Comparison of ENCODE assay signal across 1 cellular context in genomic region chr4:73069338-73070071, GRCh38.
A peak's percentile ranks its signal among the peaks of the same experiment; 100 is the strongest.
TF ChIP-seq lines count a peak whose summit lies in the region.

TSS of gene COX18 (minus strand) at chr4:73069716. CDS start at chr4:73069649, 67 bp downstream.

TF ChIP-seq in HepG2, 621 proteins besides CTCF, POLR2A, EP300 and RAD21 (continued from another document and continues in another):
- peak; percentile 58; the same call in 1 of the 2 replicates for TF ChIP-seq JUN (CRISPR knock-in tag; IDR thresholded peaks at IDR 0.05)
- peak; percentile 95 for TF ChIP-seq SRY (CRISPR knock-in tag; IDR thresholded peaks at IDR 0.05)
- peak; percentile 39 for TF ChIP-seq KLF12 (CRISPR knock-in tag; IDR thresholded peaks at IDR 0.05; ENCODE audit: borderline replicate concordance)
- peak; percentile 88 for TF ChIP-seq PRDM15 (CRISPR knock-in tag; IDR thresholded peaks at IDR 0.05)
- no peak for TF ChIP-seq ZBTB34 (CRISPR knock-in tag; IDR thresholded peaks at IDR 0.05)
- peak; percentile 21; the same call in 1 of the 2 replicates for TF ChIP-seq SSRP1 (CRISPR knock-in tag; IDR thresholded peaks at IDR 0.05)
- peak; percentile 93; the same call in 1 of the 2 replicates for TF ChIP-seq ZNF878 (CRISPR knock-in tag; IDR thresholded peaks at IDR 0.05)
- TF ChIP-seq STAT5B (CRISPR knock-in tag; IDR thresholded peaks at IDR 0.05), result no peak
- TF ChIP-seq TMF1 (CRISPR knock-in tag; IDR thresholded peaks at IDR 0.05; ENCODE audit: low read depth), result peak; percentile 86; the same call in 1 of the 2 replicates
- peak; percentile 98 for TF ChIP-seq ZNF670 (CRISPR knock-in tag; IDR thresholded peaks at IDR 0.05; ENCODE audit: borderline replicate concordance)
- peak; percentile 87; the same call in 1 of the 2 replicates for TF ChIP-seq ZNF280B (CRISPR knock-in tag; IDR thresholded peaks at IDR 0.05; ENCODE audit: borderline replicate concordance)
- peak; percentile 83; the same call in 1 of the 3 replicates for TF ChIP-seq MXI1 (IDR thresholded peaks at IDR 0.05; ENCODE audit: borderline replicate concordance, low read depth, low read length)
- TF ChIP-seq NR2F6 (IDR thresholded peaks at IDR 0.05), result 0 out of 2 replicates have a peak, but pooled peaks have one; percentile 20
- TF ChIP-seq NR2F6 (CRISPR knock-in tag; IDR thresholded peaks at IDR 0.05), result peak; percentile 68
- TF ChIP-seq TBX2 (CRISPR knock-in tag; IDR thresholded peaks at IDR 0.05; ENCODE audit: borderline replicate concordance), result peak; percentile 93
- peak; percentile 80; the same call in 1 of the 2 replicates for TF ChIP-seq ZNF547 (CRISPR knock-in tag; IDR thresholded peaks at IDR 0.05)
- peak; percentile 95 for TF ChIP-seq ZBTB42 (CRISPR knock-in tag; IDR thresholded peaks at IDR 0.05)
- peak; percentile 67 for TF ChIP-seq ZBTB3 (CRISPR knock-in tag; IDR thresholded peaks at IDR 0.05; ENCODE audit: borderline replicate concordance, low read depth)
- peak; percentile 92 for TF ChIP-seq DMAP1 (CRISPR knock-in tag; IDR thresholded peaks at IDR 0.05)
- TF ChIP-seq FOXC1 (CRISPR knock-in tag; IDR thresholded peaks at IDR 0.05; ENCODE audit: borderline replicate concordance), result peak; percentile 88
- TF ChIP-seq CENPT (CRISPR knock-in tag; IDR thresholded peaks at IDR 0.05; ENCODE audit: low read depth), result peak; percentile 37; the same call in 1 of the 2 replicates
- no peak for TF ChIP-seq ZNF101 (CRISPR knock-in tag; IDR thresholded peaks at IDR 0.05; ENCODE audit: borderline replicate concordance, low read depth)
- no peak for TF ChIP-seq NFIC (IDR thresholded peaks at IDR 0.05; ENCODE audit: low read length)
- TF ChIP-seq TFDP1 (CRISPR knock-in tag; IDR thresholded peaks at IDR 0.05; ENCODE audit: borderline replicate concordance), result peak; percentile 97
- TF ChIP-seq SKIL (CRISPR knock-in tag; IDR thresholded peaks at IDR 0.05; ENCODE audit: borderline replicate concordance), result 0 out of 2 replicates have a peak, but pooled peaks have one; percentile 2
- TF ChIP-seq REPIN1 (CRISPR knock-in tag; IDR thresholded peaks at IDR 0.05; ENCODE audit: borderline replicate concordance, low read depth), result 0 out of 2 replicates have a peak, but pooled peaks have one; percentile 32
- TF ChIP-seq NKX3-1 (CRISPR knock-in tag; IDR thresholded peaks at IDR 0.05), result peak; percentile 51
- TF ChIP-seq MAZ (IDR thresholded peaks at IDR 0.05; ENCODE audit: borderline replicate concordance, low read depth, low read length), result 0 out of 2 replicates have a peak, but pooled peaks have one; percentile 12
- peak; percentile 92 for TF ChIP-seq MAZ (CRISPR knock-in tag; IDR thresholded peaks at IDR 0.05; ENCODE audit: low read depth)
- TF ChIP-seq RAD51 (IDR thresholded peaks at IDR 0.05; ENCODE audit: borderline replicate concordance), result no peak
- peak; percentile 57; the same call in 1 of the 2 replicates for TF ChIP-seq ERF (CRISPR knock-in tag; IDR thresholded peaks at IDR 0.05)
- TF ChIP-seq NR0B2 (CRISPR knock-in tag; IDR thresholded peaks at IDR 0.05), result peak; percentile 96
- 0 out of 2 replicates have a peak, but pooled peaks have one; percentile 52 for TF ChIP-seq ZNF432 (CRISPR knock-in tag; IDR thresholded peaks at IDR 0.05; ENCODE audit: borderline replicate concordance)
- TF ChIP-seq ZNF512 (CRISPR knock-in tag; IDR thresholded peaks at IDR 0.05), result peak; percentile 71
- no peak for TF ChIP-seq GRHL1 (CRISPR knock-in tag; conservative IDR thresholded peaks at IDR 0.05)
- TF ChIP-seq ZXDC (CRISPR knock-in tag; IDR thresholded peaks at IDR 0.05), result peak; percentile 86; the same call in 1 of the 2 replicates
- peak; percentile 79; the same call in 1 of the 2 replicates for TF ChIP-seq KDM3A (CRISPR knock-in tag; IDR thresholded peaks at IDR 0.05; ENCODE audit: low read depth)
- peak; percentile 97; the same call in 1 of the 2 replicates for TF ChIP-seq EEA1 (CRISPR knock-in tag; IDR thresholded peaks at IDR 0.05; ENCODE audit: borderline replicate concordance)
- peak; percentile 55; the same call in 1 of the 2 replicates for TF ChIP-seq NFYC (CRISPR knock-in tag; IDR thresholded peaks at IDR 0.05)
- TF ChIP-seq XRCC5 (optimal IDR thresholded peaks at IDR 0.05; ENCODE audit: low read length), result peak; percentile 14
- TF ChIP-seq ZNF703 (CRISPR knock-in tag; IDR thresholded peaks at IDR 0.05; ENCODE audit: borderline replicate concordance), result no peak; the same call in 1 of the 2 replicates
- peak; percentile 98 for TF ChIP-seq ZNF891 (CRISPR knock-in tag; IDR thresholded peaks at IDR 0.05)
- TF ChIP-seq CREBL2 (CRISPR knock-in tag; IDR thresholded peaks at IDR 0.05; ENCODE audit: borderline replicate concordance), result peak; percentile 91; the same call in 1 of the 2 replicates
- peak; percentile 81; the same call in 1 of the 2 replicates for TF ChIP-seq ZMYM2 (CRISPR knock-in tag; IDR thresholded peaks at IDR 0.05)
- TF ChIP-seq KDM5A (IDR thresholded peaks at IDR 0.05; ENCODE audit: borderline replicate concordance, low read length), result peak; percentile 78; the same call in 1 of the 2 replicates
- peak; percentile 81 for TF ChIP-seq ZNF782 (CRISPR knock-in tag; IDR thresholded peaks at IDR 0.05; ENCODE audit: borderline replicate concordance)
- no peak; the same call in 1 of the 2 replicates for TF ChIP-seq ETV6 (CRISPR knock-in tag; conservative IDR thresholded peaks at IDR 0.05)
- peak; percentile 98 for TF ChIP-seq AGO2 (optimal IDR thresholded peaks at IDR 0.05; ENCODE audit: low read depth, low read length)
